Comparison of ENCODE assay signal across 1 cellular context in the genomic region with DNA sequence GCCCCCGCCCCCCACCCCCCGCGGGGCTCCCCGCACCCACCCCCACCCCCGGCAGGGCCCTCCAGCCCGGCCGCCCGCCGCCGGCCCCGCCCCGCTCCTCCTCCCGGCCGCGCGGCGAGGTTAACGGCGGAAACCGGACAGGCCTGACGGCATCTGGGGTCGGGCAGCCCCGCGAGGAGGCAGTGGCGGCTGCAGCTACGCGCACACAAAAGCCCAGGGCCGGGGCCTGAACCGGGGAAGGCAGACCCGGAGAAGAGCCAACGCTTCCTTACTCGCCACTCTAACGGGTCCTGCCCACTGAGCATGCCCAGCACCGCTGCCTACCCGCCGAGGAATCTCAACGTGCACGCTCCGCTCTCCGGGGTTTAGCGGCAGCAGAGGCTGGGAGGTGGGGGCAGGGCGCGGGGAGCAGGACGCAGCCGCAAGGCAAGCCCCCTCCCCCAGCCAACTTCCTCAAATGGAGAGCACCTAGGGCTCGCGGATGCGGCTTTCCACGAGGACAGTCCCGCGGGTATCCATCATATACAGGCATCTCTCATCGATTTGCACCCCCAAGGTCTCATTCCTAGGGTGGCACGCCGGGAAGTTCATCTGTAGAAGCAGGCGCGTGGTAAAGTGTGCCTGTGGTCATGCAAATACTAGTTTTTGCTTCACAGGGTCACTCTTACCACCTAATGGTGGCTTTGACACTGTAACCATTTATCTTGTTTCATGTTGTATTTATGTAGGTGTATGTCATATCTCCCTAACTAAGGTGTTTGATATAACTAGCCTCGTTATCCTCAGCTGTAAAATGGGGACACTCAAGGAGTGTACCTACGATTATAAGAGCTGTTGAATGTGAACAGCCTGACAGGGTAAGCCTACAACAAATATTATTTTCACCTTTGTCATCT.
TF ChIP-seq lines count a peak whose summit lies in the region.

A gene (minus strand): TSS at position 339 of the 896 bp plus-strand sequence. CDS start 761 bp downstream, outside the sequence.

TF ChIP-seq in HepG2, 621 proteins besides CTCF, POLR2A, EP300 and RAD21 (continued from another document and continues in another):
- TF ChIP-seq, protein P1, sequence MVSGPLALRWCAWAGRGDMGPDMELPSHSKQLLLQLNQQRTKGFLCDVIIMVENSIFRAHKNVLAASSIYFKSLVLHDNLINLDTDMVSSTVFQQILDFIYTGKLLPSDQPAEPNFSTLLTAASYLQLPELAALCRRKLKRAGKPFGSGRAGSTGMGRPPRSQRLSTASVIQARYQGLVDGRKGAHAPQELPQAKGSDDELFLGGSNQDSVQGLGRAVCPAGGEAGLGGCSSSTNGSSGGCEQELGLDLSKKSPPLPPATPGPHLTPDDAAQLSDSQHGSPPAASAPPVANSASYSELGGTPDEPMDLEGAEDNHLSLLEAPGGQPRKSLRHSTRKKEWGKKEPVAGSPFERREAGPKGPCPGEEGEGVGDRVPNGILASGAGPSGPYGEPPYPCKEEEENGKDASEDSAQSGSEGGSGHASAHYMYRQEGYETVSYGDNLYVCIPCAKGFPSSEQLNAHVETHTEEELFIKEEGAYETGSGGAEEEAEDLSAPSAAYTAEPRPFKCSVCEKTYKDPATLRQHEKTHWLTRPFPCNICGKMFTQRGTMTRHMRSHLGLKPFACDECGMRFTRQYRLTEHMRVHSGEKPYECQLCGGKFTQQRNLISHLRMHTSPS (CRISPR knock-in tag; IDR thresholded peaks at IDR 0.05; ENCODE audit: low read depth), result peak; percentile 91
- TF ChIP-seq XRCC5 (optimal IDR thresholded peaks at IDR 0.05; ENCODE audit: low read length) (peak; percentile 99), ZNF747 (CRISPR knock-in tag; IDR thresholded peaks at IDR 0.05; ENCODE audit: borderline replicate concordance) (peak; percentile 98), RBM39 (IDR thresholded peaks at IDR 0.05; ENCODE audit: low read depth, low read length, poor library complexity, severe bottlenecking) (peak; percentile 94), MED1 (CRISPR knock-in tag; IDR thresholded peaks at IDR 0.05) (peak; percentile 87), ZC3H4 (CRISPR knock-in tag; IDR thresholded peaks at IDR 0.05; ENCODE audit: borderline replicate concordance) (peak; percentile 42; the same call in 1 of the 2 replicates), RAD51 (IDR thresholded peaks at IDR 0.05; ENCODE audit: borderline replicate concordance) (no peak), ZNF33B (CRISPR knock-in tag; IDR thresholded peaks at IDR 0.05) (peak; percentile 96), ZNF224 (CRISPR knock-in tag; IDR thresholded peaks at IDR 0.05) (no peak), RFX1 (IDR thresholded peaks at IDR 0.05) (no peak), ZNF713 (CRISPR knock-in tag; IDR thresholded peaks at IDR 0.05) (no peak), HIVEP1 (CRISPR knock-in tag; IDR thresholded peaks at IDR 0.05) (peak; percentile 97), ELF3 (CRISPR knock-in tag; IDR thresholded peaks at IDR 0.05) (peak; percentile 98), CCDC6 (CRISPR knock-in tag; IDR thresholded peaks at IDR 0.05) (peak; percentile 93), KLF6 (CRISPR knock-in tag; IDR thresholded peaks at IDR 0.05) (peak; percentile 94), ATRX (CRISPR knock-in tag; IDR thresholded peaks at IDR 0.05; ENCODE audit: borderline replicate concordance) (no peak), FOXA1 (IDR thresholded peaks at IDR 0.05) (no peak), FOXA1 (CRISPR knock-in tag; IDR thresholded peaks at IDR 0.05) (peak; percentile 32; the same call in 1 of the 2 replicates), ONECUT2 (CRISPR knock-in tag; IDR thresholded peaks at IDR 0.05) (peak; percentile 76), ZKSCAN1 (IDR thresholded peaks at IDR 0.05; ENCODE audit: low read length) (no peak), RFXAP (CRISPR knock-in tag; IDR thresholded peaks at IDR 0.05; ENCODE audit: borderline replicate concordance) (0 out of 2 replicates have a peak, but pooled peaks have one; percentile 83), ZFAT (CRISPR knock-in tag; conservative IDR thresholded peaks at IDR 0.05) (no peak), ZNF331 (CRISPR knock-in tag; IDR thresholded peaks at IDR 0.05) (peak; percentile 97), SALL2 (CRISPR knock-in tag; IDR thresholded peaks at IDR 0.05) (peak; percentile 95), RELA (CRISPR knock-in tag; IDR thresholded peaks at IDR 0.05) (peak; percentile 78; the same call in 1 of the 2 replicates), PCBP2 (optimal IDR thresholded peaks at IDR 0.05; ENCODE audit: low read depth, low read length, poor library complexity, severe bottlenecking) (no peak), ZNF839 (CRISPR knock-in tag; IDR thresholded peaks at IDR 0.05; ENCODE audit: borderline replicate concordance) (peak; percentile 33; the same call in 1 of the 2 replicates), NFE2L1 (CRISPR knock-in tag; IDR thresholded peaks at IDR 0.05; ENCODE audit: borderline replicate concordance) (no peak), ZFP90 (CRISPR knock-in tag; IDR thresholded peaks at IDR 0.05; ENCODE audit: borderline replicate concordance) (peak; percentile 72), ZNF567 (CRISPR knock-in tag; IDR thresholded peaks at IDR 0.05; ENCODE audit: borderline replicate concordance) (peak; percentile 49; the same call in 1 of the 2 replicates), ZNF781 (CRISPR knock-in tag; IDR thresholded peaks at IDR 0.05; ENCODE audit: borderline replicate concordance, not compliant biosample characterization) (peak; percentile 94), ARNT (IDR thresholded peaks at IDR 0.05) (no peak), ZMYM4 (CRISPR knock-in tag; IDR thresholded peaks at IDR 0.05) (peak; percentile 98), NR2F2 (IDR thresholded peaks at IDR 0.05; ENCODE audit: borderline replicate concordance, low read depth) (peak; percentile 65; the same call in 1 of the 2 replicates), CENPT (CRISPR knock-in tag; IDR thresholded peaks at IDR 0.05; ENCODE audit: low read depth) (no peak), AGO1 (IDR thresholded peaks at IDR 0.05; ENCODE audit: low read depth, low read length, poor library complexity, severe bottlenecking) (peak; percentile 86), ZNF335 (CRISPR knock-in tag; IDR thresholded peaks at IDR 0.05) (peak; percentile 93), KLF16 (CRISPR knock-in tag; IDR thresholded peaks at IDR 0.05) (peak; percentile 62 to 97; a peak in 3 of 4 replicates), SNRNP70 (IDR thresholded peaks at IDR 0.05; ENCODE audit: low read depth, low read length) (no peak), ZNF780A (CRISPR knock-in tag; IDR thresholded peaks at IDR 0.05) (peak; percentile 69; the same call in 1 of the 2 replicates), GFI1 (CRISPR knock-in tag; IDR thresholded peaks at IDR 0.05; ENCODE audit: borderline replicate concordance) (peak; percentile 83)
- TF ChIP-seq, protein P2, sequence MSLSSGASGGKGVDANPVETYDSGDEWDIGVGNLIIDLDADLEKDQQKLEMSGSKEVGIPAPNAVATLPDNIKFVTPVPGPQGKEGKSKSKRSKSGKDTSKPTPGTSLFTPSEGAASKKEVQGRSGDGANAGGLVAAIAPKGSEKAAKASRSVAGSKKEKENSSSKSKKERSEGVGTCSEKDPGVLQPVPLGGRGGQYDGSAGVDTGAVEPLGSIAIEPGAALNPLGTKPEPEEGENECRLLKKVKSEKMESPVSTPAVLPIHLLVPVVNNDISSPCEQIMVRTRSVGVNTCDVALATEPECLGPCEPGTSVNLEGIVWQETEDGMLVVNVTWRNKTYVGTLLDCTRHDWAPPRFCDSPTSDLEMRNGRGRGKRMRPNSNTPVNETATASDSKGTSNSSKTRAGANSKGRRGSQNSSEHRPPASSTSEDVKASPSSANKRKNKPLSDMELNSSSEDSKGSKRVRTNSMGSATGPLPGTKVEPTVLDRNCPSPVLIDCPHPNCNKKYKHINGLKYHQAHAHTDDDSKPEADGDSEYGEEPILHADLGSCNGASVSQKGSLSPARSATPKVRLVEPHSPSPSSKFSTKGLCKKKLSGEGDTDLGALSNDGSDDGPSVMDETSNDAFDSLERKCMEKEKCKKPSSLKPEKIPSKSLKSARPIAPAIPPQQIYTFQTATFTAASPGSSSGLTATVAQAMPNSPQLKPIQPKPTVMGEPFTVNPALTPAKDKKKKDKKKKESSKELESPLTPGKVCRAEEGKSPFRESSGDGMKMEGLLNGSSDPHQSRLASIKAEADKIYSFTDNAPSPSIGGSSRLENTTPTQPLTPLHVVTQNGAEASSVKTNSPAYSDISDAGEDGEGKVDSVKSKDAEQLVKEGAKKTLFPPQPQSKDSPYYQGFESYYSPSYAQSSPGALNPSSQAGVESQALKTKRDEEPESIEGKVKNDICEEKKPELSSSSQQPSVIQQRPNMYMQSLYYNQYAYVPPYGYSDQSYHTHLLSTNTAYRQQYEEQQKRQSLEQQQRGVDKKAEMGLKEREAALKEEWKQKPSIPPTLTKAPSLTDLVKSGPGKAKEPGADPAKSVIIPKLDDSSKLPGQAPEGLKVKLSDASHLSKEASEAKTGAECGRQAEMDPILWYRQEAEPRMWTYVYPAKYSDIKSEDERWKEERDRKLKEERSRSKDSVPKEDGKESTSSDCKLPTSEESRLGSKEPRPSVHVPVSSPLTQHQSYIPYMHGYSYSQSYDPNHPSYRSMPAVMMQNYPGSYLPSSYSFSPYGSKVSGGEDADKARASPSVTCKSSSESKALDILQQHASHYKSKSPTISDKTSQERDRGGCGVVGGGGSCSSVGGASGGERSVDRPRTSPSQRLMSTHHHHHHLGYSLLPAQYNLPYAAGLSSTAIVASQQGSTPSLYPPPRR (CRISPR knock-in tag; IDR thresholded peaks at IDR 0.05; ENCODE audit: borderline replicate concordance), result peak; percentile 85; the same call in 1 of the 2 replicates
- TF ChIP-seq, protein P3, sequence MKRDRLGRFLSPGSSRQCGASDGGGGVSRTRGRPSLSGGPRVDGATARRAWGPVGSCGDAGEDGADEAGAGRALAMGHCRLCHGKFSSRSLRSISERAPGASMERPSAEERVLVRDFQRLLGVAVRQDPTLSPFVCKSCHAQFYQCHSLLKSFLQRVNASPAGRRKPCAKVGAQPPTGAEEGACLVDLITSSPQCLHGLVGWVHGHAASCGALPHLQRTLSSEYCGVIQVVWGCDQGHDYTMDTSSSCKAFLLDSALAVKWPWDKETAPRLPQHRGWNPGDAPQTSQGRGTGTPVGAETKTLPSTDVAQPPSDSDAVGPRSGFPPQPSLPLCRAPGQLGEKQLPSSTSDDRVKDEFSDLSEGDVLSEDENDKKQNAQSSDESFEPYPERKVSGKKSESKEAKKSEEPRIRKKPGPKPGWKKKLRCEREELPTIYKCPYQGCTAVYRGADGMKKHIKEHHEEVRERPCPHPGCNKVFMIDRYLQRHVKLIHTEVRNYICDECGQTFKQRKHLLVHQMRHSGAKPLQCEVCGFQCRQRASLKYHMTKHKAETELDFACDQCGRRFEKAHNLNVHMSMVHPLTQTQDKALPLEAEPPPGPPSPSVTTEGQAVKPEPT (CRISPR knock-in tag; IDR thresholded peaks at IDR 0.05; ENCODE audit: low read depth), result peak; percentile 82
- TF ChIP-seq, protein P4, sequence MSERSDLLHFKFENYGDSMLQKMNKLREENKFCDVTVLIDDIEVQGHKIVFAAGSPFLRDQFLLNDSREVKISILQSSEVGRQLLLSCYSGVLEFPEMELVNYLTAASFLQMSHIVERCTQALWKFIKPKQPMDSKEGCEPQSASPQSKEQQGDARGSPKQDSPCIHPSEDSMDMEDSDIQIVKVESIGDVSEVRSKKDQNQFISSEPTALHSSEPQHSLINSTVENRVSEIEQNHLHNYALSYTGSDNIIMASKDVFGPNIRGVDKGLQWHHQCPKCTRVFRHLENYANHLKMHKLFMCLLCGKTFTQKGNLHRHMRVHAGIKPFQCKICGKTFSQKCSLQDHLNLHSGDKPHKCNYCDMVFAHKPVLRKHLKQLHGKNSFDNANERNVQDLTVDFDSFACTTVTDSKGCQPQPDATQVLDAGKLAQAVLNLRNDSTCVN (CRISPR knock-in tag; IDR thresholded peaks at IDR 0.05; ENCODE audit: borderline replicate concordance), result peak; percentile 87
- TF ChIP-seq, protein P5, sequence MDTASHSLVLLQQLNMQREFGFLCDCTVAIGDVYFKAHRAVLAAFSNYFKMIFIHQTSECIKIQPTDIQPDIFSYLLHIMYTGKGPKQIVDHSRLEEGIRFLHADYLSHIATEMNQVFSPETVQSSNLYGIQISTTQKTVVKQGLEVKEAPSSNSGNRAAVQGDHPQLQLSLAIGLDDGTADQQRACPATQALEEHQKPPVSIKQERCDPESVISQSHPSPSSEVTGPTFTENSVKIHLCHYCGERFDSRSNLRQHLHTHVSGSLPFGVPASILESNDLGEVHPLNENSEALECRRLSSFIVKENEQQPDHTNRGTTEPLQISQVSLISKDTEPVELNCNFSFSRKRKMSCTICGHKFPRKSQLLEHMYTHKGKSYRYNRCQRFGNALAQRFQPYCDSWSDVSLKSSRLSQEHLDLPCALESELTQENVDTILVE (CRISPR knock-in tag; IDR thresholded peaks at IDR 0.05), result peak; percentile 99
- TF ChIP-seq, protein P6, sequence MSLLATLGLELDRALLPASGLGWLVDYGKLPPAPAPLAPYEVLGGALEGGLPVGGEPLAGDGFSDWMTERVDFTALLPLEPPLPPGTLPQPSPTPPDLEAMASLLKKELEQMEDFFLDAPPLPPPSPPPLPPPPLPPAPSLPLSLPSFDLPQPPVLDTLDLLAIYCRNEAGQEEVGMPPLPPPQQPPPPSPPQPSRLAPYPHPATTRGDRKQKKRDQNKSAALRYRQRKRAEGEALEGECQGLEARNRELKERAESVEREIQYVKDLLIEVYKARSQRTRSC (CRISPR knock-in tag; IDR thresholded peaks at IDR 0.05; ENCODE audit: low read depth), result no peak
- TF ChIP-seq, protein P7, sequence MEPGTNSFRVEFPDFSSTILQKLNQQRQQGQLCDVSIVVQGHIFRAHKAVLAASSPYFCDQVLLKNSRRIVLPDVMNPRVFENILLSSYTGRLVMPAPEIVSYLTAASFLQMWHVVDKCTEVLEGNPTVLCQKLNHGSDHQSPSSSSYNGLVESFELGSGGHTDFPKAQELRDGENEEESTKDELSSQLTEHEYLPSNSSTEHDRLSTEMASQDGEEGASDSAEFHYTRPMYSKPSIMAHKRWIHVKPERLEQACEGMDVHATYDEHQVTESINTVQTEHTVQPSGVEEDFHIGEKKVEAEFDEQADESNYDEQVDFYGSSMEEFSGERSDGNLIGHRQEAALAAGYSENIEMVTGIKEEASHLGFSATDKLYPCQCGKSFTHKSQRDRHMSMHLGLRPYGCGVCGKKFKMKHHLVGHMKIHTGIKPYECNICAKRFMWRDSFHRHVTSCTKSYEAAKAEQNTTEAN (CRISPR knock-in tag; conservative IDR thresholded peaks at IDR 0.05), result no peak; the same call in none of the 2 replicates
- TF ChIP-seq, protein P8, sequence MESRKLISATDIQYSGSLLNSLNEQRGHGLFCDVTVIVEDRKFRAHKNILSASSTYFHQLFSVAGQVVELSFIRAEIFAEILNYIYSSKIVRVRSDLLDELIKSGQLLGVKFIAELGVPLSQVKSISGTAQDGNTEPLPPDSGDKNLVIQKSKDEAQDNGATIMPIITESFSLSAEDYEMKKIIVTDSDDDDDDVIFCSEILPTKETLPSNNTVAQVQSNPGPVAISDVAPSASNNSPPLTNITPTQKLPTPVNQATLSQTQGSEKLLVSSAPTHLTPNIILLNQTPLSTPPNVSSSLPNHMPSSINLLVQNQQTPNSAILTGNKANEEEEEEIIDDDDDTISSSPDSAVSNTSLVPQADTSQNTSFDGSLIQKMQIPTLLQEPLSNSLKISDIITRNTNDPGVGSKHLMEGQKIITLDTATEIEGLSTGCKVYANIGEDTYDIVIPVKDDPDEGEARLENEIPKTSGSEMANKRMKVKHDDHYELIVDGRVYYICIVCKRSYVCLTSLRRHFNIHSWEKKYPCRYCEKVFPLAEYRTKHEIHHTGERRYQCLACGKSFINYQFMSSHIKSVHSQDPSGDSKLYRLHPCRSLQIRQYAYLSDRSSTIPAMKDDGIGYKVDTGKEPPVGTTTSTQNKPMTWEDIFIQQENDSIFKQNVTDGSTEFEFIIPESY (CRISPR knock-in tag; IDR thresholded peaks at IDR 0.05), result peak; percentile 71; the same call in 1 of the 2 replicates
